14 cellular contexts compared by ENCODE assay signal in genomic region chr5:61941637-61942036, GRCh38.
"Had no signal": no experiment of that assay in that cellular context is flagged by ENCODE, and none has a peak within 500 bp of the region (broad histone marks: within the 10 kb centered on the region; RNA-seq: fewer than 3 reads in every experiment).

No MANE protein-coding gene starts in this region.

- H3K9me3 ChIP-seq: gastrocnemius medialis had no signal

- H3K27ac ChIP-seq: cardiac muscle cell, gastrocnemius medialis had no signal

- H3K4me3 ChIP-seq: cardiac muscle cell, gastrocnemius medialis had no signal

- H3K27me3 ChIP-seq: cardiac muscle cell, gastrocnemius medialis had no signal

- H3K36me3 ChIP-seq: cardiac muscle cell, gastrocnemius medialis had no signal

- FAIRE-seq: colon had no signal

- H3K4me1 ChIP-seq: gastrocnemius medialis had no signal

- DNase-seq: activated CD4-positive, alpha-beta memory T cell treated with anti-CD3 and anti-CD28 coated beads for 36 hours; activated gamma-delta T cell; activated naive CD8-positive, alpha-beta T cell treated with anti-CD3 and anti-CD28 coated beads for 36 hours; activated T-cell treated with anti-CD3 and anti-CD28 coated beads, Interleukin-2, amount 50 U/mL, for 4 hours; anterior cingulate cortex; gastrocnemius medialis; left ventricle myocardium superior; naive B cell; right cardiac atrium; stimulated activated CD4-positive, alpha-beta T cell treated with anti-CD3 and anti-CD28 coated beads, Interleukin-2, amount 100 ng/mL, for 24 hours; stimulated activated naive CD4-positive, alpha-beta T cell treated with Interleukin-2 at 50 U/mL for 16 hours; T-helper 9 cell had no signal
